12 cellular contexts compared by ENCODE assay signal in genomic region chr15:69424748-69425413, GRCh38.
"Had no signal": no experiment of that assay in that cellular context is flagged by ENCODE, and none has a peak within 500 bp of the region (broad histone marks: within the 10 kb centered on the region; RNA-seq: fewer than 3 reads in every experiment).

No MANE protein-coding gene starts in this region.

- ATAC-seq: lower lobe of right lung had no signal

- H3K9me3 ChIP-seq: lower lobe of right lung, sigmoid colon, tibial artery had no signal

- H3K27ac ChIP-seq: lower lobe of right lung, sigmoid colon, tibial artery had no signal

- H3K4me1 ChIP-seq: lower lobe of right lung, sigmoid colon, tibial artery had no signal

- H3K27me3 ChIP-seq: sigmoid colon, tibial artery had no signal

- H3K36me3 ChIP-seq: lower lobe of right lung, sigmoid colon had no signal

- DNase-seq: activated CD4-positive, alpha-beta T cell treated with anti-CD3 and anti-CD28 coated beads, Interleukin-2, amount 10 ng/mL, durations not matched to agents 7 days and 5 days; activated CD8-positive, alpha-beta memory T cell treated with anti-CD3 and anti-CD28 coated beads, Interleukin-2, amount 50 U/mL, for 48 hours; activated gamma-delta T cell treated with Interleukin-2 at 50 U/mL for 16 hours; activated naive CD8-positive, alpha-beta T cell treated with anti-CD3 and anti-CD28 coated beads for 36 hours; hippocampal formation; kidney glomerular epithelial cell; lower lobe of right lung; nephron progenitor cell; occipital lobe; sigmoid colon; stimulated activated CD4-positive, alpha-beta T cell treated with anti-CD3 and anti-CD28 coated beads, Interleukin-1b, Interleukin-23, amount 100 ng/mL, for 48 hours; tibial artery had no signal

- H3K4me3 ChIP-seq: lower lobe of right lung, sigmoid colon, tibial artery had no signal
